20 cellular contexts compared by ENCODE assay signal in the genomic region with DNA sequence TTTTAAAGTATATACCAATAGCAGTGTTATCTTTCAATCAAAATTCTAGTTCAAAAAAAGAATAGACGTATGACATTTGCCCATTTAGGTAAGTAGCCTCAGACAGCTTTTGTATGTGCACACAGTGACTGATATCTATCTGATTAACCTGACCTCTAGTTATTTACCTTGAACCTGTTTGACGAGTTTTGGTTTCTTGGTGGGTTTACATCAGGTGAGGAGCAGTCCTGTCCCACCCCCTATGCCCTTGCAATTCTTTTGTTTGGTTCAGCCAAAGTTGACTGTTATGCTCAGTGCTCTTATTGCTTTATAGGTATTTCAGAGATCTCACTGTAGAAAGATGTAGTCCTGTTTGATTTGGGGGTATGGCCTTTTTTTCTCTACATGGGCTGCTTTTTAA.
DNase-seq lines count a peak whose midpoint lies in the region; ATAC-seq, FAIRE-seq and TF ChIP-seq lines count a peak whose summit lies in the region.
"Had no signal": no experiment of that assay in that cellular context is flagged by ENCODE, and none has a peak within 500 bp of the region (broad histone marks: within the 10 kb centered on the region; RNA-seq: fewer than 3 reads in every experiment).

No MANE protein-coding gene starts in this region.

- FAIRE-seq in H1 (lab: Jason Lieb, UNC): no peak
- FAIRE-seq: G401.6, H54 had no signal

- H3K4me2 ChIP-seq in H1 (ENCODE audit: insufficient read depth in 1 of 2, low read depth in 2 of 2, low read length in 2 of 2): no peak overlapping the region
- H3K4me2 ChIP-seq in mesendoderm (ENCODE audit: low read length): no peak overlapping the region
- H3K4me2 ChIP-seq: PC-9 had no signal

- H3K27me3 ChIP-seq in H1 (replicated peaks in 1 of 4; ENCODE audit: control insufficient read depth in 3 of 4, extremely low read depth in 1 of 4, insufficient read depth in 3 of 4, low read length in 3 of 4): no peaks in the 10 kb centered on the region
- no peaks in the 10 kb centered on the region for H3K27me3 ChIP-seq in mesendoderm (ENCODE audit: insufficient read depth, low read length, poor library complexity)

- no peaks in the 10 kb centered on the region for H3K79me2 ChIP-seq in H1 (ENCODE audit: control insufficient read depth in 1 of 2, insufficient read depth in 2 of 2, low read length in 2 of 2)
- no peaks in the 10 kb centered on the region for H3K79me2 ChIP-seq in mesendoderm (ENCODE audit: control insufficient read depth, insufficient read depth, low read length)

- no peak overlapping the region for H2BK120ac ChIP-seq in H1 (replicated peaks; ENCODE audit: low read depth, low read length)
- H2BK120ac ChIP-seq in mesendoderm (ENCODE audit: low read depth, low read length): no peak overlapping the region

- H3K4me1 ChIP-seq in H1 (replicated peaks in 1 of 4; ENCODE audit: control insufficient read depth in 3 of 4, insufficient read depth in 4 of 4, low read length in 3 of 4) (no peaks in the 10 kb centered on the region), mesendoderm (ENCODE audit: control insufficient read depth, low read depth, low read length) (no peaks in the 10 kb centered on the region)

- no peak overlapping the region for H2BK12ac ChIP-seq in H1 (ENCODE audit: low read depth, low read length)

- no peak overlapping the region for H3K56ac ChIP-seq in H1 (replicated peaks; ENCODE audit: insufficient read length, low read depth, low read length)
- H3K56ac ChIP-seq in mesendoderm (ENCODE audit: low read length): no peak overlapping the region

- H3K23me2 ChIP-seq in H1 (ENCODE audit: low read depth, low read length): no peaks in the 10 kb centered on the region

- no peaks in the 10 kb centered on the region for H4K20me1 ChIP-seq in H1 (replicated peaks in 1 of 2; ENCODE audit: control insufficient read depth in 1 of 2, insufficient read depth in 2 of 2, low read length in 2 of 2)

- H3K9me3 ChIP-seq in H1 (ENCODE audit: insufficient read depth in 2 of 2, low read depth in 1 of 2, low read length in 1 of 2): no peaks in the 10 kb centered on the region

- CTCF ChIA-PET in H1 (lab: Charles Lee; ENCODE audit: partially characterized antibody): no interaction called here

- H3K23ac ChIP-seq in H1 (ENCODE audit: insufficient read length): no peak overlapping the region
- no peak overlapping the region for H3K23ac ChIP-seq in mesendoderm (ENCODE audit: low read length)

- H3K9ac ChIP-seq in H1 (replicated peaks in 1 of 4; ENCODE audit: extremely low read depth in 1 of 4, low read depth in 3 of 4, low read length in 3 of 4) (no peak overlapping the region), mesendoderm (ENCODE audit: low read length) (no peak overlapping the region)

- DNase-seq in HT-29 (ENCODE audit: low spot score): peak; percentile 36
- no peak for DNase-seq in H1 (ENCODE audit: low read depth in 1 of 2, low spot score in 2 of 2)
- DNase-seq in mesendoderm: peak; percentile 27
- no peak for DNase-seq in activated effector memory CD4-positive, alpha-beta T cell treated with anti-CD3 and anti-CD28 coated beads, Interleukin-2, amount 50 U/mL, for 16 hours
- DNase-seq: Calu3, KBM-7, NCI-H1105 treated with DMSO at 0.1 percent for 48 hours, NCI-H146, NCI-H1930, NCI-H446, NCI-H524 treated with DMSO at 0.1 percent for 48 hours, PC-9, SHP77 had no signal

- no peak overlapping the region for H4K5ac ChIP-seq in H1 (ENCODE audit: insufficient read length, low read depth, low read length)
- H4K5ac ChIP-seq in mesendoderm (ENCODE audit: low read length): no peak overlapping the region

- peak overlapping the region; percentile 58 for H3K27ac ChIP-seq in 22Rv1
- H3K27ac ChIP-seq in H1 (ENCODE audit: low read depth, low read length): no peak overlapping the region
- H3K27ac ChIP-seq in mesendoderm (ENCODE audit: low read depth, low read length): no peak overlapping the region
- H3K27ac ChIP-seq: PC-9, SK-N-MC had no signal

- H3K4me3 ChIP-seq in H1 (ENCODE audit: extremely low read depth in 1 of 4, insufficient read depth in 2 of 4, low read depth in 3 of 4, low read length in 4 of 4): no peak overlapping the region
- no peak overlapping the region for H3K4me3 ChIP-seq in mesendoderm (ENCODE audit: low read length)
- H3K4me3 ChIP-seq: PC-9, SK-N-MC had no signal

- H3K79me1 ChIP-seq in H1 (ENCODE audit: low read depth, low read length): no peaks in the 10 kb centered on the region
- no peaks in the 10 kb centered on the region for H3K79me1 ChIP-seq in mesendoderm (ENCODE audit: low read length)

- H3K18ac ChIP-seq in H1 (ENCODE audit: extremely low read depth, low read length): no peak overlapping the region
- no peak overlapping the region for H3K18ac ChIP-seq in mesendoderm (ENCODE audit: low read length)

- no peak overlapping the region for H2AFZ ChIP-seq in H1 (ENCODE audit: low read length)
- H2AFZ ChIP-seq: PC-9 had no signal

- no peak overlapping the region for H4K91ac ChIP-seq in H1 (replicated peaks; ENCODE audit: insufficient read length, low read length)

- H2BK15ac ChIP-seq in H1 (ENCODE audit: low read length) (no peak overlapping the region), mesendoderm (replicated peaks; ENCODE audit: low read depth) (no peak overlapping the region)

- H3K14ac ChIP-seq in H1 (ENCODE audit: insufficient read length): no peak overlapping the region

- H3K4ac ChIP-seq in H1 (replicated peaks; ENCODE audit: insufficient read length, low read depth, low read length) (no peak overlapping the region), mesendoderm (ENCODE audit: low read depth, low read length) (no peak overlapping the region)

- POLR2A ChIA-PET in H1 (lab: Charles Lee; ENCODE audit: partially characterized antibody): interaction anchor here (0.7 kb wide), 1 partner anchor 219 kb away, joined by 3 read pairs; no protein-coding TSS in a partner anchor

- TF ChIP-seq CTCF in 22Rv1 (IDR thresholded peaks at IDR 0.05) (no peak), H1 (IDR thresholded peaks at IDR 0.05; ENCODE audit: control extremely low read depth in 1 of 3, insufficient read depth in 1 of 3, low read depth in 1 of 3, low read length in 3 of 3) (no peak)

- 62% methylated on average over 2 of the region's 2 CpGs; no CpG with 5 or more reads in 1 of the 2 experiments for WGBS in H1 (ENCODE audit: extremely low coverage in 1 of 2, insufficient coverage in 1 of 2, insufficient read length in 1 of 2, insufficient replicate concordance in 2 of 2, low coverage in 1 of 2, low lambda C conversion rate in 2 of 2, missing lambda C conversion rate in 1 of 2), 2 experiments
- WGBS in mesendoderm (ENCODE audit: extremely low coverage, insufficient coverage, low lambda C conversion rate): no CpG with 5 or more reads among the region's 2 CpGs

- ATAC-seq in GM18909 (IDR thresholded peaks at IDR 0.05; ENCODE audit: poor library complexity, unreplicated experiment): no peak
- no peak for ATAC-seq in HG03159 (IDR thresholded peaks at IDR 0.05; ENCODE audit: unreplicated experiment)
- ATAC-seq in GM21825 (IDR thresholded peaks at IDR 0.05; ENCODE audit: unreplicated experiment): no peak

- no peak for TF ChIP-seq EP300 in H1 (IDR thresholded peaks at IDR 0.05; ENCODE audit: borderline replicate concordance in 1 of 2, low read depth in 2 of 2, low read length in 2 of 2)

- H2AK5ac ChIP-seq in H1 (ENCODE audit: low read depth, low read length): no peak overlapping the region
- H2AK5ac ChIP-seq in mesendoderm (ENCODE audit: low read length): no peak overlapping the region

- no peak overlapping the region for H2BK20ac ChIP-seq in H1 (ENCODE audit: low read length)

- no peak for TF ChIP-seq POLR2A in H1 (IDR thresholded peaks at IDR 0.05; ENCODE audit: control extremely low read depth in 1 of 2, low read depth in 2 of 2, low read length in 2 of 2)

- no peak for TF ChIP-seq RAD21 in H1 (IDR thresholded peaks at IDR 0.05 in 1 of 2, conservative IDR thresholded peaks at IDR 0.05 in 1 of 2; ENCODE audit: low read depth in 2 of 2, low read length in 2 of 2)

- H4K8ac ChIP-seq in H1 (ENCODE audit: extremely low read depth, insufficient read depth, low read length) (no peak overlapping the region), mesendoderm (ENCODE audit: low read depth, low read length) (no peak overlapping the region)

- H2BK5ac ChIP-seq in H1 (ENCODE audit: low read depth, low read length) (no peak overlapping the region), mesendoderm (ENCODE audit: low read length) (no peak overlapping the region)

- H3K36me3 ChIP-seq in H1 (ENCODE audit: control insufficient read depth in 2 of 4, insufficient read depth in 4 of 4, low read length in 3 of 4) (no peaks in the 10 kb centered on the region), mesendoderm (ENCODE audit: control insufficient read depth, insufficient read depth, low read length) (no peaks in the 10 kb centered on the region)

TF ChIP-seq in H1, 55 proteins besides CTCF, POLR2A, EP300 and RAD21:
- TF ChIP-seq SP1 (IDR thresholded peaks at IDR 0.05; ENCODE audit: low read depth, low read length) (0 out of 2 replicates have a peak, but pooled peaks have one; percentile 12), CBX5 (IDR thresholded peaks at IDR 0.05; ENCODE audit: low read depth, low read length) (no peak)

Comparison
In these comparisons a context has a peak if more than half of its experiments do, and no peak if none do; other contexts are left out.
1. DNase-seq: peak in HT-29 (single experiment) and mesendoderm (single experiment); none in H1 (0 of 2) and activated effector memory CD4-positive, alpha-beta T cell treated with anti-CD3 and anti-CD28 coated beads, Interleukin-2, amount 50 U/mL, for 16 hours (single experiment).